Comparison of ENCODE assay signal across 8 cellular contexts in genomic region chr5:131266370-131266769, GRCh38. TPM values are rescaled to one million over a fixed set of nuclear protein-coding genes. Genes with fewer than 3 reads are reported as not detected.
DNase-seq lines count a peak whose midpoint lies in the region; ATAC-seq and TF ChIP-seq lines count a peak whose summit lies in the region.
"Not testable (repeated sequence)": the region's sequence is repeated elsewhere in the genome, so short reads cannot be mapped to it uniquely, and the experiment has no call there.

No MANE protein-coding gene starts in this region.

- H3K4me1 Mint-ChIP-seq in activated T-helper 2 cell treated with anti-CD3 and anti-CD28 coated beads, Interferon-gamma antibody, Interleukin-2, Interleukin-4, amounts not matched to agents 10 μg/mL and 5 μg/mL and 100 μg/mL, durations not matched to agents 14 hours and 24 hours and 36 hours (ENCODE audit: low read depth): peaks cover 36% of the 10 kb centered on the region
- peaks cover 30% of the 10 kb centered on the region for H3K4me1 Mint-ChIP-seq in MCF 10A (ENCODE audit: insufficient read depth, unreplicated experiment)
- H3K4me1 Mint-ChIP-seq in memory B cell: peaks cover 26% of the 10 kb centered on the region

- H3K4me3 ChIP-seq in GM06990 (replicated peaks; ENCODE audit: low read depth, low read length) (peak overlapping the region; percentile 78), OCI-LY3 (ENCODE audit: low read length) (peak overlapping the region; percentile 94), smooth muscle cell (peak overlapping the region; percentile 96), upper lobe of right lung (peak overlapping the region; percentile 92)

- not testable (repeated sequence) for TF ChIP-seq CTCF in GM06990 (IDR thresholded peaks at IDR 0.05; ENCODE audit: insufficient read depth, low read length, poor library complexity, severe bottlenecking); OCI-LY3 (IDR thresholded peaks at IDR 0.05; ENCODE audit: low read depth, low read length); MCF 10A (IDR thresholded peaks at IDR 0.05; ENCODE audit: unreplicated experiment); smooth muscle cell (IDR thresholded peaks at IDR 0.05; ENCODE audit: borderline replicate concordance, insufficient read depth, poor library complexity, severe bottlenecking); upper lobe of right lung (IDR thresholded peaks at IDR 0.05)

- intact Hi-C loops in activated T-helper 2 cell treated with anti-CD3 and anti-CD28 coated beads, Interferon-gamma antibody, Interleukin-2, Interleukin-4, amounts not matched to agents 10 μg/mL and 5 μg/mL and 100 μg/mL, durations not matched to agents 14 hours and 24 hours and 36 hours (cut with micrococcal nuclease); MCF 10A (cut with micrococcal nuclease); upper lobe of right lung (cut with DNase I): not testable (repeated sequence)

- BruUV-seq in MCF 10A (replicated peaks; lab: Mats Ljungman, UMichigan): not testable (repeated sequence)

- H3K27me3 ChIP-seq in GM06990 (replicated peaks; ENCODE audit: control insufficient read depth, insufficient read depth, low read length); OCI-LY3 (ENCODE audit: low read depth, low read length); smooth muscle cell (ENCODE audit: low read depth); upper lobe of right lung: not testable (repeated sequence)

- CTCF ChIA-PET in MCF 10A (lab: Yijun Ruan, JAX): interaction anchor here (0.5 to 5.6 kb wide), 15 partner anchors 11 to 150 kb away, joined by 3 to 34 read pairs (median 5); no protein-coding TSS in a partner anchor

- not testable (repeated sequence) for DNase-seq in GM06990 (ENCODE audit: extremely low read depth, insufficient read length); activated T-helper 2 cell treated with anti-CD3 and anti-CD28 coated beads, Interferon-gamma antibody, Interleukin-2, Interleukin-4, amounts not matched to agents 10 μg/mL and 5 μg/mL and 100 μg/mL, durations not matched to agents 14 hours and 24 hours and 36 hours (ENCODE audit: low spot score); MCF 10A (ENCODE audit: unreplicated experiment); memory B cell (ENCODE audit: low spot score in 2 of 2); smooth muscle cell (lab: John Stamatoyannopoulos, UW; ENCODE audit: unreplicated experiment); upper lobe of right lung
- DNase-seq in activated CD4-positive, alpha-beta T cell treated with anti-CD3 and anti-CD28 coated beads for 48 hours: peak; percentile 65

- not testable (repeated sequence) for ATAC-seq in memory B cell (ENCODE audit: low read depth); upper lobe of right lung

- not testable (repeated sequence) for H3F3A ChIP-seq in smooth muscle cell (ENCODE audit: low read depth)

- peaks cover 42% of the 10 kb centered on the region for H3K36me3 Mint-ChIP-seq in activated T-helper 2 cell treated with anti-CD3 and anti-CD28 coated beads, Interferon-gamma antibody, Interleukin-2, Interleukin-4, amounts not matched to agents 10 μg/mL and 5 μg/mL and 100 μg/mL, durations not matched to agents 14 hours and 24 hours and 36 hours (ENCODE audit: low read depth)
- H3K36me3 Mint-ChIP-seq in MCF 10A (ENCODE audit: insufficient read depth, unreplicated experiment): peaks cover 13% of the 10 kb centered on the region
- H3K36me3 Mint-ChIP-seq in memory B cell: not testable (repeated sequence)

- peak overlapping the region; percentile 87 for H3K27ac ChIP-seq in OCI-LY3 (ENCODE audit: low read length)
- not testable (repeated sequence) for H3K27ac ChIP-seq in smooth muscle cell (ENCODE audit: low read depth); upper lobe of right lung

- peak overlapping the region; percentile 97 for H3K9ac ChIP-seq in OCI-LY3 (ENCODE audit: low read length)
- H3K9ac ChIP-seq in smooth muscle cell (ENCODE audit: low read depth): not testable (repeated sequence)

- H2AFZ ChIP-seq in OCI-LY3 (ENCODE audit: low read depth, low read length); smooth muscle cell (ENCODE audit: low read depth): not testable (repeated sequence)

- H3K27ac Mint-ChIP-seq in activated T-helper 2 cell treated with anti-CD3 and anti-CD28 coated beads, Interferon-gamma antibody, Interleukin-2, Interleukin-4, amounts not matched to agents 10 μg/mL and 5 μg/mL and 100 μg/mL, durations not matched to agents 14 hours and 24 hours and 36 hours: peak overlapping the region; percentile 82
- not testable (repeated sequence) for H3K27ac Mint-ChIP-seq in MCF 10A (ENCODE audit: low read depth, unreplicated experiment)
- H3K27ac Mint-ChIP-seq in memory B cell: peak overlapping the region; percentile 84

- H3K79me2 ChIP-seq in OCI-LY3 (ENCODE audit: low read length): peaks cover 95% of the 10 kb centered on the region
- peaks cover 72% of the 10 kb centered on the region for H3K79me2 ChIP-seq in smooth muscle cell (ENCODE audit: low read depth)

- H3K4me2 ChIP-seq in OCI-LY3 (ENCODE audit: low read length): peak overlapping the region; percentile 72
- not testable (repeated sequence) for H3K4me2 ChIP-seq in smooth muscle cell

- H3K27me3 Mint-ChIP-seq in activated T-helper 2 cell treated with anti-CD3 and anti-CD28 coated beads, Interferon-gamma antibody, Interleukin-2, Interleukin-4, amounts not matched to agents 10 μg/mL and 5 μg/mL and 100 μg/mL, durations not matched to agents 14 hours and 24 hours and 36 hours (ENCODE audit: low read depth); MCF 10A (ENCODE audit: insufficient read depth, unreplicated experiment); memory B cell: not testable (repeated sequence)

- WGBS in smooth muscle cell (ENCODE audit: low lambda C conversion rate): 96% methylated on average over 13 of the region's 13 CpGs

- POLR2A ChIA-PET in MCF 10A (lab: Yijun Ruan, JAX): interaction anchor here (0.6 to 12.5 kb wide), 16 partner anchors 10 to 1359 kb away, joined by 3 to 392 read pairs (median 29); partner anchors contain the start of genes HINT1 and LYRM7

- H3K9me3 Mint-ChIP-seq in activated T-helper 2 cell treated with anti-CD3 and anti-CD28 coated beads, Interferon-gamma antibody, Interleukin-2, Interleukin-4, amounts not matched to agents 10 μg/mL and 5 μg/mL and 100 μg/mL, durations not matched to agents 14 hours and 24 hours and 36 hours; MCF 10A (ENCODE audit: unreplicated experiment); memory B cell: not testable (repeated sequence)

- H3K9me3 ChIP-seq in OCI-LY3 (ENCODE audit: insufficient read depth, low read length); smooth muscle cell (replicated peaks; ENCODE audit: low read depth); upper lobe of right lung: not testable (repeated sequence)

- peaks cover 53% of the 10 kb centered on the region for H3K4me1 ChIP-seq in OCI-LY3 (ENCODE audit: low read length)
- H3K4me1 ChIP-seq in smooth muscle cell (ENCODE audit: low read depth): peaks cover 12% of the 10 kb centered on the region
- H3K4me1 ChIP-seq in upper lobe of right lung: peaks cover 15% of the 10 kb centered on the region

- H4K20me1 ChIP-seq in OCI-LY3 (ENCODE audit: insufficient read depth, low read length): peaks cover 34% of the 10 kb centered on the region
- peaks cover 61% of the 10 kb centered on the region for H4K20me1 ChIP-seq in smooth muscle cell (ENCODE audit: low read depth)

- H3K36me3 ChIP-seq in GM06990 (ENCODE audit: control insufficient read depth, insufficient read depth, low read length); OCI-LY3 (replicated peaks; ENCODE audit: low read depth, low read length); smooth muscle cell (ENCODE audit: low read depth); upper lobe of right lung: not testable (repeated sequence)

- H3K4me3 Mint-ChIP-seq in activated T-helper 2 cell treated with anti-CD3 and anti-CD28 coated beads, Interferon-gamma antibody, Interleukin-2, Interleukin-4, amounts not matched to agents 10 μg/mL and 5 μg/mL and 100 μg/mL, durations not matched to agents 14 hours and 24 hours and 36 hours (ENCODE audit: low read depth): peak overlapping the region; percentile 86
- peak overlapping the region; percentile 92 for H3K4me3 Mint-ChIP-seq in MCF 10A (ENCODE audit: unreplicated experiment)
- peak overlapping the region; percentile 80 for H3K4me3 Mint-ChIP-seq in memory B cell

RNA-seq across cellular contexts. Expression of gene CDC42SE2, which starts 2.5 kb away (rescaled TPM):
- total RNA-seq in activated T-helper 2 cell treated with anti-CD3 and anti-CD28 coated beads, Interferon-gamma antibody, Interleukin-2, Interleukin-4, amounts not matched to agents 10 μg/mL and 5 μg/mL and 100 μg/mL, durations not matched to agents 14 hours and 24 hours and 36 hours: 89.5 and 91.0 TPM in 2 replicates
- total RNA-seq in MCF 10A (2022) (71.0 and 96.4 TPM in 2 replicates), smooth muscle cell (24.0 and 31.5 TPM in 2 replicates), upper lobe of right lung (37.0 TPM)
- polyA plus RNA-seq in smooth muscle cell: 12.6 and 16.4 TPM in 2 replicates
